In the genomic region with DNA sequence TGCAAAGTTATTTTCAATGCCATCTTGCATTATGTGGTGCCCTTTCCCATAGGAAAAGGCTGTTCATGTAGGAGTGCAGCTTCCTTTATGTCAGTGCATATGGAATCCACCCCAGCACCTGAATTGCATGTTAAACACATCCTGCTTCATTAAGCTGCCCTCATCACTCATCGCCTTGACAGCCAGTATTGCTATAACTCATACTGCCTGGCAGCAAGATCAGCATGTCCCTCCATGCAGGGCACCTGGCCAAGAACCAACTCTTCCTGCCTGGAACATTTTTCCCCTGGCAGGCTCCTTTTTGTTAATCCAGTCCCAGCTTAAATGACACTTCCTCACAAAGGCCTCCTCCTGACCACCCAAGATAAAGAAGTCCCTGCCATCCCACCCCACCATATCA, we compare ENCODE assay signal across 1 cellular context.
A peak's percentile ranks its signal among the peaks of the same experiment; 100 is the strongest.
TF ChIP-seq lines count a peak whose summit lies in the region.

No MANE protein-coding gene starts in this region.

TF ChIP-seq in K562, 482 proteins besides CTCF, POLR2A, EP300 and RAD21 (continued from another document):
- TF ChIP-seq, protein P1, sequence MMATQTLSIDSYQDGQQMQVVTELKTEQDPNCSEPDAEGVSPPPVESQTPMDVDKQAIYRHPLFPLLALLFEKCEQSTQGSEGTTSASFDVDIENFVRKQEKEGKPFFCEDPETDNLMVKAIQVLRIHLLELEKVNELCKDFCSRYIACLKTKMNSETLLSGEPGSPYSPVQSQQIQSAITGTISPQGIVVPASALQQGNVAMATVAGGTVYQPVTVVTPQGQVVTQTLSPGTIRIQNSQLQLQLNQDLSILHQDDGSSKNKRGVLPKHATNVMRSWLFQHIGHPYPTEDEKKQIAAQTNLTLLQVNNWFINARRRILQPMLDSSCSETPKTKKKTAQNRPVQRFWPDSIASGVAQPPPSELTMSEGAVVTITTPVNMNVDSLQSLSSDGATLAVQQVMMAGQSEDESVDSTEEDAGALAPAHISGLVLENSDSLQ (IDR thresholded peaks at IDR 0.05) = peak; percentile 50; the same call in 1 of the 2 replicates
- TF ChIP-seq, protein P2, sequence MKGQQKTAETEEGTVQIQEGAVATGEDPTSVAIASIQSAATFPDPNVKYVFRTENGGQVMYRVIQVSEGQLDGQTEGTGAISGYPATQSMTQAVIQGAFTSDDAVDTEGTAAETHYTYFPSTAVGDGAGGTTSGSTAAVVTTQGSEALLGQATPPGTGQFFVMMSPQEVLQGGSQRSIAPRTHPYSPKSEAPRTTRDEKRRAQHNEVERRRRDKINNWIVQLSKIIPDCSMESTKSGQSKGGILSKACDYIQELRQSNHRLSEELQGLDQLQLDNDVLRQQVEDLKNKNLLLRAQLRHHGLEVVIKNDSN (CRISPR knock-in tag; IDR thresholded peaks at IDR 0.05) = no peak
- no peak for TF ChIP-seq ZC3H8 (IDR thresholded peaks at IDR 0.05)
- no peak for TF ChIP-seq NR1H2 (CRISPR knock-in tag; IDR thresholded peaks at IDR 0.05)
- TF ChIP-seq ZSCAN29 (IDR thresholded peaks at IDR 0.05) = no peak
- TF ChIP-seq, protein P3, sequence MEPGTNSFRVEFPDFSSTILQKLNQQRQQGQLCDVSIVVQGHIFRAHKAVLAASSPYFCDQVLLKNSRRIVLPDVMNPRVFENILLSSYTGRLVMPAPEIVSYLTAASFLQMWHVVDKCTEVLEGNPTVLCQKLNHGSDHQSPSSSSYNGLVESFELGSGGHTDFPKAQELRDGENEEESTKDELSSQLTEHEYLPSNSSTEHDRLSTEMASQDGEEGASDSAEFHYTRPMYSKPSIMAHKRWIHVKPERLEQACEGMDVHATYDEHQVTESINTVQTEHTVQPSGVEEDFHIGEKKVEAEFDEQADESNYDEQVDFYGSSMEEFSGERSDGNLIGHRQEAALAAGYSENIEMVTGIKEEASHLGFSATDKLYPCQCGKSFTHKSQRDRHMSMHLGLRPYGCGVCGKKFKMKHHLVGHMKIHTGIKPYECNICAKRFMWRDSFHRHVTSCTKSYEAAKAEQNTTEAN (CRISPR knock-in tag; IDR thresholded peaks at IDR 0.05) = no peak
